ENCODE assay signal across 19 cellular contexts in the genomic region with DNA sequence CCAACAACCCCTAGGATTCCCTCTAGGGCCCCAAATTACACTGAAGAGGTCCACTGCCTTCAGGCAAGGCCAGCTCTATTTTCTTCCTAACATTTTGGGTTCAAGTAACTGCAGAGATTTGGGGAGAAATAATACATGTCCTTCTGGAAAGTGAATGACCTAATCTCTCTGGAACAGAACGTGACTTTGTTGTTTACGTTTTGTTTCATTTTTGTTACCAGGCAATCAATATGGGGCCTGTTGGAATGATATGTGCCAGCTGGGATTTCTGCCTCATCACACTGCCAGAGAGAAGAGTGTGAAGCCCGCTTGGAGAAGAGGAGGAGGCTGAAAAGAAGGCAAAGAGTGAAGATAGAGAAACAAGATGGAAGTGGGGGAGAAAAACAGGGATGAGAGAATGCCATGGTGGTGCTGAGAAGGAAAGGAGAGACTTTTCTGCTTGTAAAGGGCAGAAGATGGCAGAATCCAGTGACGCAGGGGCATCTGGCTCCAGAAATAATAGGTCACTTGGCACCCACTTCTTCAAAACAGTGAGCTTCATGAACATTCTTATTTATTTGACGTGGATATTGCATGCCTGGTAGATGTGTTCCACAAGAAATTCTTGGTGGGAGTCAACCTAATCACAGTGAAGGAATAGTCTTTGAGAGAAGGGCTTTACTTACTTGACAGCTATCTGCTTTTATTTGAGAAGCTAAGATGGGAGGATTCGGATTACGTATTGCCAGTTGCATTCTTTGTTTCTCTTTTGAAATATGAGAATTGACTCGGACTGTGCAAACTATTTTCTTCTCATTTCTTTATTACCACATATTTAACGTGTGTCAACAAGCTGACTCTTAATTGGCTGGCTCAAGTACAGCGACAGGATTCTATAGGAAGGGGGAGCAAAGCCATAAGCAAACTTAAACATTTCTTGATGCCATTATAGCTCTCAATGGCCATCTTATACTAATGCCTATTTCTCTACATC.
DNase-seq lines count a peak whose midpoint lies in the region; ATAC-seq and TF ChIP-seq lines count a peak whose summit lies in the region.
"Had no signal": no experiment of that assay in that cellular context is flagged by ENCODE, and none has a peak within 500 bp of the region (broad histone marks: within the 10 kb centered on the region; RNA-seq: fewer than 3 reads in every experiment).

No MANE protein-coding gene starts in this region.

- H3K9me3 ChIP-seq in left ventricle myocardium inferior (replicated peaks) (no peaks in the 10 kb centered on the region), lung (ENCODE audit: control insufficient read depth in 2 of 2, insufficient read depth in 1 of 2, low read length in 1 of 2) (no peaks in the 10 kb centered on the region), vagina (no peaks in the 10 kb centered on the region)

- no peak for TF ChIP-seq POLR2A in vagina (IDR thresholded peaks at IDR 0.05)

- H3K27me3 ChIP-seq in left ventricle myocardium inferior (ENCODE audit: low read depth): no peaks in the 10 kb centered on the region
- H3K27me3 ChIP-seq in lung (ENCODE audit: control insufficient read depth, insufficient read depth): no peaks in the 10 kb centered on the region
- H3K27me3 ChIP-seq in vagina: no peaks in the 10 kb centered on the region

- H3K36me3 ChIP-seq in left ventricle myocardium inferior (no peaks in the 10 kb centered on the region), lung (ENCODE audit: control insufficient read depth in 2 of 2, insufficient read depth in 2 of 2, low read length in 2 of 2) (no peaks in the 10 kb centered on the region), vagina (no peaks in the 10 kb centered on the region)

- 59 to 74% methylated on average over 10 of the region's 10 CpGs for WGBS in lung, 2 donors

- TF ChIP-seq CTCF in left ventricle myocardium inferior (IDR thresholded peaks at IDR 0.05; ENCODE audit: borderline replicate concordance) (no peak), epithelial cell of esophagus (IDR thresholded peaks at IDR 0.05; ENCODE audit: insufficient read depth, low read depth, low read length, missing control alignments) (no peak), lung (IDR thresholded peaks at IDR 0.05; ENCODE audit: control extremely low read depth, extremely low read depth) (no peak), vagina (IDR thresholded peaks at IDR 0.05) (no peak)

- peaks cover 6% of the 10 kb centered on the region for H3K4me1 ChIP-seq in left ventricle myocardium inferior
- peaks cover 2 to 4% of the 10 kb centered on the region in 2 donors for H3K4me1 ChIP-seq in lung (ENCODE audit: control insufficient read depth in 2 of 2, insufficient read depth in 2 of 2, low read length in 2 of 2)
- H3K4me1 ChIP-seq in vagina: no peaks in the 10 kb centered on the region

- intact Hi-C loops in Right ventricle myocardium superior (cut with DNase I): no loop called here
- intact Hi-C loops in left ventricle myocardium inferior (cut with micrococcal nuclease): no loop called here
- intact Hi-C loops in vagina (cut with DNase I): no loop called here

- no peak overlapping the region for H3K27ac ChIP-seq in left ventricle myocardium inferior (replicated peaks)
- H3K27ac ChIP-seq in lung (ENCODE audit: low read depth in 1 of 2, low read length in 1 of 2): peak overlapping the region in 1 of 2 donors; percentile 57
- H3K27ac ChIP-seq in vagina: peak overlapping the region; percentile 3
- H3K27ac ChIP-seq: C4-2B had no signal

- DNase-seq in Right ventricle myocardium superior (no peak), left ventricle myocardium inferior (no peak), epithelial cell of esophagus (ENCODE audit: low read depth) (peak; percentile 39), lung (ENCODE audit: low spot score) (no peak), vagina (ENCODE audit: extremely low spot score in 2 of 2) (no peak), activated gamma-delta T cell (lab: John Stamatoyannopoulos, UW) (no peak)
- no peak for DNase-seq in stimulated activated CD8-positive, alpha-beta memory T cell treated with anti-CD3 and anti-CD28 coated beads, Interleukin-4, amount 100 ng/mL, for 48 hours
- DNase-seq: activated CD4-positive, alpha-beta T cell treated with anti-CD3 and anti-CD28 coated beads, Interleukin-2, amount 50 U/mL, for 4 hours; activated naive CD4-positive, alpha-beta T cell treated with Interleukin-2 at 50 U/mL for 16 hours; naive thymus-derived CD8-positive, alpha-beta T cell; NCI-H187; NCI-H446 treated with DMSO at 0.1 percent for 48 hours; NK-92 treated with Interleukin-12 subunit alpha and Interleukin-12 subunit beta, amount 100 ng/mL, for 24 hours; posterior cingulate gyrus; RPMI8226; T-helper 1 cell had no signal

- H3K4me3 ChIP-seq in left ventricle myocardium inferior (no peak overlapping the region), epithelial cell of esophagus (ENCODE audit: low read length) (no peak overlapping the region), lung (no peak overlapping the region), vagina (peak overlapping the region in 1 of 2 donors; percentile 2)
- H3K4me3 ChIP-seq: smooth muscle cell had no signal

- ATAC-seq in Right ventricle myocardium superior (ENCODE audit: poor library complexity) (peak; percentile 52), lung (ENCODE audit: insufficient read depth, low FRiP score) (peak; percentile 58), HG03342 (IDR thresholded peaks at IDR 0.05; ENCODE audit: unreplicated experiment) (no peak)
- ATAC-seq: naive thymus-derived CD8-positive, alpha-beta T cell had no signal
